Comparison of ENCODE assay signal across 1 cellular context in the genomic region with DNA sequence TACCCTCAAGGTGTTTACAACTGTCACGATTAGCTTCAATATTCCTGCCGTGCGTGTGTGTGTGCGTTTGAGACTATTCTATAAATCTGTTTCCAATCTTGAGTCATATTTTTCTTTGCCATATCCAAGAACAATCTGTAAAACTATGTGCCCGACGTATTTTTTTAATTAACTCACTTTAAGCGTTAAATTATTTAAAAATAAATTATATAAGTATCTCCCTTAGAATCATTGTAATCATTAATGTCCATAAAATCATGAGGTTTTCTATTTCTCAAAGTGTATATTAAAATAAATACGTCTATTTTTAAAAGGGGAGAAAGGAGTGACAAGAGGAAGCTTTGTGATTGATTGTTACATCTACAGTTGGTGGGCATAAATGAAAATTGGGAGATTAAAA.
TF ChIP-seq lines count a peak whose summit lies in the region.

No MANE protein-coding gene starts in this region.

TF ChIP-seq in K562, 482 proteins besides CTCF, POLR2A, EP300 and RAD21 (continued from another document and continues in another):
- no peak for TF ChIP-seq MGA (IDR thresholded peaks at IDR 0.05)
- no peak for TF ChIP-seq ZNF589 (CRISPR knock-in tag; IDR thresholded peaks at IDR 0.05; ENCODE audit: low read depth)
- TF ChIP-seq PHF8 (IDR thresholded peaks at IDR 0.05; ENCODE audit: borderline replicate concordance, low read length), result no peak
- TF ChIP-seq ZNF398 (CRISPR knock-in tag; IDR thresholded peaks at IDR 0.05), result no peak
- TF ChIP-seq PML (IDR thresholded peaks at IDR 0.05; ENCODE audit: low read length), result no peak
- no peak for TF ChIP-seq MLLT1 (IDR thresholded peaks at IDR 0.05)
- no peak for TF ChIP-seq DIDO1 (tag; IDR thresholded peaks at IDR 0.05; ENCODE audit: low read depth)
- no peak for TF ChIP-seq SETDB1 (IDR thresholded peaks at IDR 0.05; ENCODE audit: low read length)
- no peak for TF ChIP-seq SMARCA4 (IDR thresholded peaks at IDR 0.05)
- TF ChIP-seq BRD4 (IDR thresholded peaks at IDR 0.05), result no peak
- no peak for TF ChIP-seq SMARCC2 (IDR thresholded peaks at IDR 0.05; ENCODE audit: low read depth)
- TF ChIP-seq ZFP1 (CRISPR knock-in tag; IDR thresholded peaks at IDR 0.05), result no peak
- TF ChIP-seq MCM2 (IDR thresholded peaks at IDR 0.05; ENCODE audit: low read depth), result no peak
- TF ChIP-seq USF1 (CRISPR knock-in tag; IDR thresholded peaks at IDR 0.05), result no peak
- TF ChIP-seq, protein P1, sequence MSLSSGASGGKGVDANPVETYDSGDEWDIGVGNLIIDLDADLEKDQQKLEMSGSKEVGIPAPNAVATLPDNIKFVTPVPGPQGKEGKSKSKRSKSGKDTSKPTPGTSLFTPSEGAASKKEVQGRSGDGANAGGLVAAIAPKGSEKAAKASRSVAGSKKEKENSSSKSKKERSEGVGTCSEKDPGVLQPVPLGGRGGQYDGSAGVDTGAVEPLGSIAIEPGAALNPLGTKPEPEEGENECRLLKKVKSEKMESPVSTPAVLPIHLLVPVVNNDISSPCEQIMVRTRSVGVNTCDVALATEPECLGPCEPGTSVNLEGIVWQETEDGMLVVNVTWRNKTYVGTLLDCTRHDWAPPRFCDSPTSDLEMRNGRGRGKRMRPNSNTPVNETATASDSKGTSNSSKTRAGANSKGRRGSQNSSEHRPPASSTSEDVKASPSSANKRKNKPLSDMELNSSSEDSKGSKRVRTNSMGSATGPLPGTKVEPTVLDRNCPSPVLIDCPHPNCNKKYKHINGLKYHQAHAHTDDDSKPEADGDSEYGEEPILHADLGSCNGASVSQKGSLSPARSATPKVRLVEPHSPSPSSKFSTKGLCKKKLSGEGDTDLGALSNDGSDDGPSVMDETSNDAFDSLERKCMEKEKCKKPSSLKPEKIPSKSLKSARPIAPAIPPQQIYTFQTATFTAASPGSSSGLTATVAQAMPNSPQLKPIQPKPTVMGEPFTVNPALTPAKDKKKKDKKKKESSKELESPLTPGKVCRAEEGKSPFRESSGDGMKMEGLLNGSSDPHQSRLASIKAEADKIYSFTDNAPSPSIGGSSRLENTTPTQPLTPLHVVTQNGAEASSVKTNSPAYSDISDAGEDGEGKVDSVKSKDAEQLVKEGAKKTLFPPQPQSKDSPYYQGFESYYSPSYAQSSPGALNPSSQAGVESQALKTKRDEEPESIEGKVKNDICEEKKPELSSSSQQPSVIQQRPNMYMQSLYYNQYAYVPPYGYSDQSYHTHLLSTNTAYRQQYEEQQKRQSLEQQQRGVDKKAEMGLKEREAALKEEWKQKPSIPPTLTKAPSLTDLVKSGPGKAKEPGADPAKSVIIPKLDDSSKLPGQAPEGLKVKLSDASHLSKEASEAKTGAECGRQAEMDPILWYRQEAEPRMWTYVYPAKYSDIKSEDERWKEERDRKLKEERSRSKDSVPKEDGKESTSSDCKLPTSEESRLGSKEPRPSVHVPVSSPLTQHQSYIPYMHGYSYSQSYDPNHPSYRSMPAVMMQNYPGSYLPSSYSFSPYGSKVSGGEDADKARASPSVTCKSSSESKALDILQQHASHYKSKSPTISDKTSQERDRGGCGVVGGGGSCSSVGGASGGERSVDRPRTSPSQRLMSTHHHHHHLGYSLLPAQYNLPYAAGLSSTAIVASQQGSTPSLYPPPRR (CRISPR knock-in tag; IDR thresholded peaks at IDR 0.05; ENCODE audit: borderline replicate concordance), result no peak
- no peak for TF ChIP-seq ELK1 (CRISPR knock-in tag; IDR thresholded peaks at IDR 0.05)
- TF ChIP-seq TEAD2 (tag; IDR thresholded peaks at IDR 0.05), result no peak
- TF ChIP-seq RBFOX2 (IDR thresholded peaks at IDR 0.05; ENCODE audit: low read depth, low read length), result no peak
- TF ChIP-seq CEBPG (CRISPR knock-in tag; IDR thresholded peaks at IDR 0.05), result no peak
- TF ChIP-seq CEBPG (tag; conservative IDR thresholded peaks at IDR 0.05 in 1 of 2, IDR thresholded peaks at IDR 0.05 in 1 of 2), result no peak
- TF ChIP-seq ZNF707 (CRISPR knock-in tag; conservative IDR thresholded peaks at IDR 0.05), result 0 out of 2 replicates have a peak, but pooled peaks have one; percentile 43
- TF ChIP-seq PRPF4 (IDR thresholded peaks at IDR 0.05; ENCODE audit: insufficient read depth, low read depth, low read length, poor library complexity, severe bottlenecking), result no peak
- TF ChIP-seq TFE3 (CRISPR knock-in tag; IDR thresholded peaks at IDR 0.05), result no peak
- TF ChIP-seq BCL6 (CRISPR knock-in tag; IDR thresholded peaks at IDR 0.05), result no peak
- TF ChIP-seq, protein P2, sequence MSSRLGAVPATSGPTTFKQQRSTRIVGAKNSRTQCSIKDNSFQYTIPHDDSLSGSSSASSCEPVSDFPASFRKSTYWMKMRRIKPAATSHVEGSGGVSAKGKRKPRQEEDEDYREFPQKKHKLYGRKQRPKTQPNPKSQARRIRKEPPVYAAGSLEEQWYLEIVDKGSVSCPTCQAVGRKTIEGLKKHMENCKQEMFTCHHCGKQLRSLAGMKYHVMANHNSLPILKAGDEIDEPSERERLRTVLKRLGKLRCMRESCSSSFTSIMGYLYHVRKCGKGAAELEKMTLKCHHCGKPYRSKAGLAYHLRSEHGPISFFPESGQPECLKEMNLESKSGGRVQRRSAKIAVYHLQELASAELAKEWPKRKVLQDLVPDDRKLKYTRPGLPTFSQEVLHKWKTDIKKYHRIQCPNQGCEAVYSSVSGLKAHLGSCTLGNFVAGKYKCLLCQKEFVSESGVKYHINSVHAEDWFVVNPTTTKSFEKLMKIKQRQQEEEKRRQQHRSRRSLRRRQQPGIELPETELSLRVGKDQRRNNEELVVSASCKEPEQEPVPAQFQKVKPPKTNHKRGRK (tag; IDR thresholded peaks at IDR 0.05), result no peak
- TF ChIP-seq SRSF9 (IDR thresholded peaks at IDR 0.05; ENCODE audit: borderline replicate concordance, low read depth, low read length), result no peak
- no peak for TF ChIP-seq MAZ (CRISPR knock-in tag; conservative IDR thresholded peaks at IDR 0.05 in 1 of 2, IDR thresholded peaks at IDR 0.05 in 1 of 2)
